Comparison of ENCODE assay signal across 4 cellular contexts in genomic region chr10:121669840-121670239, GRCh38.
TF ChIP-seq lines count a peak whose summit lies in the region.

No MANE protein-coding gene starts in this region.

TF ChIP-seq in A549, 52 proteins besides CTCF, POLR2A, EP300 and RAD21:
- TF ChIP-seq CEBPB (IDR thresholded peaks at IDR 0.05) = peak; percentile 42 to 67; a peak in 3 of 4 replicates

TF ChIP-seq in IMR-90, 13 proteins besides CTCF, POLR2A, EP300 and RAD21:
- TF ChIP-seq CEBPB (IDR thresholded peaks at IDR 0.05; ENCODE audit: low read depth, low read length) = peak; percentile 49
TF ChIP-seq in IMR-90: peak in this region for 1; not testable (repeated sequence) for 12.

TF ChIP-seq in K562, 482 proteins besides CTCF, POLR2A, EP300 and RAD21:
- peak; percentile 32 for TF ChIP-seq CEBPB (tag; IDR thresholded peaks at IDR 0.05)

TF ChIP-seq in HepG2, 621 proteins besides CTCF, POLR2A, EP300 and RAD21:
- TF ChIP-seq CEBPB (IDR thresholded peaks at IDR 0.05; ENCODE audit: borderline replicate concordance, low read depth, low read length) = peak; percentile 61; the same call in 1 of the 2 replicates
- 0 out of 2 replicates have a peak, but pooled peaks have one; percentile 16 for TF ChIP-seq CEBPG (CRISPR knock-in tag; IDR thresholded peaks at IDR 0.05)
